In the genomic region with DNA sequence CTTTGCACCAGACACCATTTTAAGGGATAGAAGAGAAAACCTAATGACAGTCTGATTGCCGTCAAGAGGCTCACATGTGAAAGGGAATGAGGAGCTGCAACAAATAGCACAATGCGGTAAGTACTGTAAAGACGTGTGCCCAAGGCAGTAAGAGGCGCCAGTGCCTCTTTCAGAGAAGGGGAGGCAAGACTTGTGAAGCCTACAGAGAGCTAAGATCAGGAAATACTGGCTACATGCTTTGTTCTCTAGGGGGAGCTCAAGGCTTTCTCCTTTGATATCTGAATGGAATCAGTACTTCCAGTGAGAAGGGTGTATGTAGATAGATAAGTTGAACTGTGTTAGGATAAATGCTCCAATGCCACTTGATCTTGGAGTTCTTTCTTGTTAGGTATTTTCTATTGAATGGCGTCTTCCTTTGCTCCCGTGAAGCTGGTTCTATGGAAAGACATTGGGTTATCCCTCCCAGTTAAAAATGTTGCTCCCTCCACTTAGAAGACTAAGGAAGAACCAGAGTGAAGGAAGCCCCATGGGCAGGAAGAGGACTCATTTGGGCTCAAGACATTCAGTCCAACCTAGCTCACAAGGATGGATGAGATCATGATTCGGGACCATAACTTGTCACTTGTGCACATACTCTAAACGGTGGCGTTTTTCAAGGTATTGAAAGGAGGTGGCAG, we compare ENCODE assay signal across 9 cellular contexts. TPM values are rescaled to one million over a fixed set of nuclear protein-coding genes. Genes with fewer than 3 reads are reported as not detected.
DNase-seq lines count a peak whose midpoint lies in the region; ATAC-seq and TF ChIP-seq lines count a peak whose summit lies in the region.
"Had no signal": no experiment of that assay in that cellular context is flagged by ENCODE, and none has a peak within 500 bp of the region (broad histone marks: within the 10 kb centered on the region; RNA-seq: fewer than 3 reads in every experiment).

No MANE protein-coding gene starts in this region.

- no peaks in the 10 kb centered on the region for H3K9me3 Mint-ChIP-seq in activated CD8-positive, alpha-beta T cell treated with anti-CD3 and anti-CD28 coated beads, Interleukin-2, amount 10 ng/mL, durations not matched to agents 7 days and 5 days (ENCODE audit: insufficient read depth)

- H3K36me3 ChIP-seq in cardiac muscle cell: no peaks in the 10 kb centered on the region

- H3K27ac ChIP-seq in cardiac muscle cell: no peak overlapping the region

- H3K9me3 ChIP-seq in cardiac muscle cell (ENCODE audit: low read depth): no peaks in the 10 kb centered on the region

- peaks cover 11% of the 10 kb centered on the region for H3K27me3 Mint-ChIP-seq in activated CD8-positive, alpha-beta T cell treated with anti-CD3 and anti-CD28 coated beads, Interleukin-2, amount 10 ng/mL, durations not matched to agents 7 days and 5 days (ENCODE audit: low read depth)

- no peaks in the 10 kb centered on the region for H3K4me1 Mint-ChIP-seq in activated CD8-positive, alpha-beta T cell treated with anti-CD3 and anti-CD28 coated beads, Interleukin-2, amount 10 ng/mL, durations not matched to agents 7 days and 5 days (ENCODE audit: low read depth)

- no peak overlapping the region for H3K4me3 ChIP-seq in cardiac muscle cell

- no peaks in the 10 kb centered on the region for H3K4me1 ChIP-seq in cardiac muscle cell (ENCODE audit: low read depth)

- peak; percentile 80 for TF ChIP-seq CTCF in cardiac muscle cell (IDR thresholded peaks at IDR 0.05; ENCODE audit: low read depth, low read length)

- H3K36me3 Mint-ChIP-seq in activated CD8-positive, alpha-beta T cell treated with anti-CD3 and anti-CD28 coated beads, Interleukin-2, amount 10 ng/mL, durations not matched to agents 7 days and 5 days (ENCODE audit: low read depth): no peaks in the 10 kb centered on the region

- no peak overlapping the region for H3K27ac Mint-ChIP-seq in activated CD8-positive, alpha-beta T cell treated with anti-CD3 and anti-CD28 coated beads, Interleukin-2, amount 10 ng/mL, durations not matched to agents 7 days and 5 days

- ATAC-seq in GM19463 (IDR thresholded peaks at IDR 0.05; ENCODE audit: unreplicated experiment): peak; percentile 84
- peak; percentile 96 for ATAC-seq in HG03442 (IDR thresholded peaks at IDR 0.05; ENCODE audit: unreplicated experiment)
- ATAC-seq in activated CD8-positive, alpha-beta T cell treated with anti-CD3 and anti-CD28 coated beads, Interleukin-2, amount 10 ng/mL, durations not matched to agents 7 days and 5 days: peak; percentile 87

- POLR2A ChIA-PET in activated CD8-positive, alpha-beta T cell treated with anti-CD3 and anti-CD28 coated beads, Interleukin-2, amount 10 ng/mL, durations not matched to agents 7 days and 5 days (lab: Charles Lee): no interaction called here

- no peak overlapping the region for H3K4me3 Mint-ChIP-seq in activated CD8-positive, alpha-beta T cell treated with anti-CD3 and anti-CD28 coated beads, Interleukin-2, amount 10 ng/mL, durations not matched to agents 7 days and 5 days

- DNase-seq in EH (ENCODE audit: low read depth): peak; percentile 81
- peak; percentile 55 for DNase-seq in NCI-H345 treated with DMSO at 0.1 percent for 48 hours (lab: John Stamatoyannopoulos, UW; ENCODE audit: unreplicated experiment)
- DNase-seq in activated CD8-positive, alpha-beta T cell treated with anti-CD3 and anti-CD28 coated beads, Interleukin-2, amount 10 ng/mL, durations not matched to agents 7 days and 5 days: peak; percentile 29
- DNase-seq in cardiac muscle cell (ENCODE audit: low read depth in 1 of 2, low spot score in 1 of 2): peak; percentile 63 to 81
- peak; percentile 86 for DNase-seq in putamen (ENCODE audit: low spot score)
- DNase-seq in NCI-H187 (lab: John Stamatoyannopoulos, UW): no peak

- no peaks in the 10 kb centered on the region for H3K27me3 ChIP-seq in cardiac muscle cell

- CTCF ChIA-PET in activated CD8-positive, alpha-beta T cell treated with anti-CD3 and anti-CD28 coated beads, Interleukin-2, amount 10 ng/mL, durations not matched to agents 7 days and 5 days (lab: Charles Lee): interaction anchor here (0.6 to 2.9 kb wide), 15 partner anchors 8 to 108 kb away, joined by 3 to 38 read pairs (median 6); partner anchors contain the start of gene RNF20

RNA-seq across cellular contexts. Expression of gene ALDOB, which starts 23.5 kb away (rescaled TPM):
- not detected for total RNA-seq in activated CD8-positive, alpha-beta T cell treated with anti-CD3 and anti-CD28 coated beads, Interleukin-2, amount 10 ng/mL, durations not matched to agents 7 days and 5 days
- total RNA-seq in cardiac muscle cell: not detected in 2 replicates
- polyA plus RNA-seq in cardiac muscle cell: 0.10 and 0.26 TPM in 2 replicates
- total RNA-seq: subcutaneous adipose tissue had no signal

Comparison
In these comparisons a context has a peak if more than half of its experiments do, and no peak if none do; other contexts are left out.
1. DNase-seq: peak in EH (single experiment), NCI-H345 treated with DMSO at 0.1 percent for 48 hours (single experiment), activated CD8-positive, alpha-beta T cell treated with anti-CD3 and anti-CD28 coated beads, Interleukin-2, amount 10 ng/mL, durations not matched to agents 7 days and 5 days (single experiment), cardiac muscle cell (2 of 2) and putamen (single experiment); none in NCI-H187 (0 of 2).
2. Peak in every context shown above with its lines, with median percentiles within 50 percentile points of each other: ATAC-seq.